ENCODE assay signal across 9 cellular contexts in genomic region chr1:34884961-34885360, GRCh38. TPM values are rescaled to one million over a fixed set of nuclear protein-coding genes. Genes with fewer than 3 reads are reported as not detected.
DNase-seq lines count a peak whose midpoint lies in the region; ATAC-seq lines count a peak whose summit lies in the region.
"Had no signal": no experiment of that assay in that cellular context is flagged by ENCODE, and none has a peak within 500 bp of the region (broad histone marks: within the 10 kb centered on the region; RNA-seq: fewer than 3 reads in every experiment).

No MANE protein-coding gene starts in this region.

- peak overlapping the region; percentile 25 for H3K4me3 ChIP-seq in naive thymus-derived CD4-positive, alpha-beta T cell (ENCODE audit: low read length)

- no peaks in the 10 kb centered on the region for H3K9me3 Mint-ChIP-seq in central memory CD8-positive, alpha-beta T cell
- H3K9me3 Mint-ChIP-seq in naive thymus-derived CD4-positive, alpha-beta T cell: peaks cover 0 to 8% (median 0%) of the 10 kb centered on the region in 11 donors

- H3K4me1 ChIP-seq in naive thymus-derived CD4-positive, alpha-beta T cell (ENCODE audit: control insufficient read depth in 2 of 2, insufficient read depth in 2 of 2, low read length in 2 of 2): no peaks in the 10 kb centered on the region

- H3K4me3 Mint-ChIP-seq in central memory CD8-positive, alpha-beta T cell: peak overlapping the region; percentile 78
- peak overlapping the region; percentile 32 to 74 (median 70) for H3K4me3 Mint-ChIP-seq in naive thymus-derived CD4-positive, alpha-beta T cell

- H3K4me1 Mint-ChIP-seq in central memory CD8-positive, alpha-beta T cell: peaks cover 6% of the 10 kb centered on the region
- peaks cover 0 to 9% (median 6%) of the 10 kb centered on the region in 7 donors for H3K4me1 Mint-ChIP-seq in naive thymus-derived CD4-positive, alpha-beta T cell

- DNase-seq in COLO668 (lab: John Stamatoyannopoulos, UW; ENCODE audit: unreplicated experiment) (peak; percentile 56), HuH-7.5 (ENCODE audit: low spot score) (peak; percentile 57), hippocampal formation (lab: John Stamatoyannopoulos, UW) (no peak), putamen (ENCODE audit: low spot score) (no peak), NCI-H2227 (lab: John Stamatoyannopoulos, UW; ENCODE audit: unreplicated experiment) (no peak)
- DNase-seq in central memory CD8-positive, alpha-beta T cell (ENCODE audit: low spot score in 2 of 2): no peak
- peak in 1 of 9 donors; percentile 18 for DNase-seq in naive thymus-derived CD4-positive, alpha-beta T cell
- no peak for DNase-seq in stimulated activated CD4-positive, alpha-beta T cell treated with anti-CD3 and anti-CD28 coated beads, Interleukin-1b, Interleukin-23, amount 100 ng/mL, for 48 hours
- DNase-seq: NCI-H2029 had no signal

- H3K9me3 ChIP-seq in naive thymus-derived CD4-positive, alpha-beta T cell (ENCODE audit: control insufficient read depth in 2 of 3, low read length in 3 of 3): no peaks in the 10 kb centered on the region

- ATAC-seq in central memory CD8-positive, alpha-beta T cell (replicated peaks; ENCODE audit: extremely low read depth, poor library complexity, severe bottlenecking): no peak
- ATAC-seq in naive thymus-derived CD4-positive, alpha-beta T cell: peak; percentile 10

- no peaks in the 10 kb centered on the region for H3K36me3 ChIP-seq in naive thymus-derived CD4-positive, alpha-beta T cell (ENCODE audit: control insufficient read depth in 2 of 3, insufficient read depth in 3 of 3, low read length in 3 of 3)

- POLR2A ChIA-PET in naive thymus-derived CD4-positive, alpha-beta T cell (lab: Charles Lee): interaction anchor here (0.7 kb wide), 1 partner anchor 187 kb away, joined by 3 read pairs; no protein-coding TSS in a partner anchor

- CTCF ChIA-PET in naive thymus-derived CD4-positive, alpha-beta T cell (lab: Charles Lee): interaction anchor here (1.4 kb wide), 1 partner anchor 18 kb away, joined by 3 read pairs; no protein-coding TSS in a partner anchor

- no peak overlapping the region for H3K27ac ChIP-seq in naive thymus-derived CD4-positive, alpha-beta T cell (ENCODE audit: low read depth, low read length)

- intact Hi-C loops in naive thymus-derived CD4-positive, alpha-beta T cell (cut with micrococcal nuclease): no loop called here

- peaks cover 3% of the 10 kb centered on the region for H3K36me3 Mint-ChIP-seq in central memory CD8-positive, alpha-beta T cell (ENCODE audit: insufficient read depth)
- H3K36me3 Mint-ChIP-seq in naive thymus-derived CD4-positive, alpha-beta T cell: peaks cover 0 to 7% (median 0%) of the 10 kb centered on the region in 5 donors

- H3K27me3 Mint-ChIP-seq in central memory CD8-positive, alpha-beta T cell: peaks cover 62% of the 10 kb centered on the region
- H3K27me3 Mint-ChIP-seq in naive thymus-derived CD4-positive, alpha-beta T cell: peaks cover 51 to 67% (median 61%) of the 10 kb centered on the region in 5 donors

- H3K27me3 ChIP-seq in naive thymus-derived CD4-positive, alpha-beta T cell (ENCODE audit: control insufficient read depth in 2 of 2, insufficient read depth in 2 of 2, low read length in 2 of 2): peaks cover 0 to 13% of the 10 kb centered on the region in 2 donors

- H3K27ac Mint-ChIP-seq in central memory CD8-positive, alpha-beta T cell (ENCODE audit: low read depth): no peak overlapping the region
- H3K27ac Mint-ChIP-seq in naive thymus-derived CD4-positive, alpha-beta T cell: no peak overlapping the region

RNA-seq across cellular contexts. Expression of gene SMIM12, which starts 25.4 kb away (rescaled TPM):
- total RNA-seq in naive thymus-derived CD4-positive, alpha-beta T cell: 10 to 100 TPM; 29.1 to 46.4 (median 38.2) TPM
- 10 to 100 TPM; 60.9 to 74.3 TPM for polyA plus RNA-seq in naive thymus-derived CD4-positive, alpha-beta T cell

RNA-seq across cellular contexts. Expression of gene DLGAP3, which starts 44.5 kb away (rescaled TPM):
- 1 to 10 TPM in 4 of 5 experiments, under 1 TPM in 1; 0.29 to 1.4 (median 1.2) TPM for total RNA-seq in naive thymus-derived CD4-positive, alpha-beta T cell
- polyA plus RNA-seq in naive thymus-derived CD4-positive, alpha-beta T cell: under 1 TPM in 1 of 2 donors, not detected in 1; 0.13 TPM

Comparison
In these comparisons a context has a peak if more than half of its experiments do, and no peak if none do; other contexts are left out.
1. DNase-seq: peak in COLO668 (single experiment) and HuH-7.5 (single experiment); none in central memory CD8-positive, alpha-beta T cell (0 of 2), hippocampal formation (0 of 2), stimulated activated CD4-positive, alpha-beta T cell treated with anti-CD3 and anti-CD28 coated beads, Interleukin-1b, Interleukin-23, amount 100 ng/mL, for 48 hours (single experiment), putamen (single experiment) and NCI-H2227 (single experiment).